22 cellular contexts compared by ENCODE assay signal in genomic region chr2:3468296-3468988, GRCh38. TPM values are rescaled to one million over a fixed set of nuclear protein-coding genes. Genes with fewer than 3 reads are reported as not detected.
DNase-seq lines count a peak whose midpoint lies in the region; ATAC-seq and TF ChIP-seq lines count a peak whose summit lies in the region.
"Had no signal": no experiment of that assay in that cellular context is flagged by ENCODE, and none has a peak within 500 bp of the region (broad histone marks: within the 10 kb centered on the region; RNA-seq: fewer than 3 reads in every experiment).

No MANE protein-coding gene starts in this region.

- H4K20me1 ChIP-seq in hepatocyte (ENCODE audit: insufficient read depth, poor library complexity, severe bottlenecking): no peaks in the 10 kb centered on the region

- H3K9me3 ChIP-seq in BE2C (no peaks in the 10 kb centered on the region), spleen (no peaks in the 10 kb centered on the region), hepatocyte (ENCODE audit: low read depth) (no peaks in the 10 kb centered on the region)
- H3K9me3 ChIP-seq: left lung, mucosa of descending colon, Peyer's patch had no signal

- H3K27me3 ChIP-seq in BE2C (no peaks in the 10 kb centered on the region), spleen (replicated peaks in 1 of 7) (no peaks in the 10 kb centered on the region), hepatocyte (no peaks in the 10 kb centered on the region)
- H3K27me3 ChIP-seq: cardiac muscle cell, left lung, Peyer's patch had no signal

- no peak for ATAC-seq in GM19467 (IDR thresholded peaks at IDR 0.05; ENCODE audit: unreplicated experiment)
- ATAC-seq: activated CD4-positive, alpha-beta T cell treated with anti-CD3 and anti-CD28 coated beads for 36 hours; activated T-cell treated with anti-CD3 and anti-CD28 coated beads, Interleukin-2, amount 50 U/mL, for 72 hours; HCT116; left lung; mucosa of descending colon had no signal

- H3K27me3 Mint-ChIP-seq in glutamatergic neuron (ENCODE audit: unreplicated experiment): peaks cover 5% of the 10 kb centered on the region
- H3K27me3 Mint-ChIP-seq: activated CD4-positive, alpha-beta T cell treated with anti-CD3 and anti-CD28 coated beads for 36 hours; activated naive CD4-positive, alpha-beta T cell treated with anti-CD3 and anti-CD28 coated beads, Interleukin-2, amount 10 ng/mL, durations not matched to agents 7 days and 5 days had no signal

- TF ChIP-seq POLR2A in spleen (IDR thresholded peaks at IDR 0.05): no peak

- peaks cover 16% of the 10 kb centered on the region for H3K9me3 Mint-ChIP-seq in glutamatergic neuron (ENCODE audit: unreplicated experiment)
- H3K9me3 Mint-ChIP-seq: activated naive CD4-positive, alpha-beta T cell treated with anti-CD3 and anti-CD28 coated beads, Interleukin-2, amount 10 ng/mL, durations not matched to agents 7 days and 5 days; activated T-cell treated with anti-CD3 and anti-CD28 coated beads, Interleukin-2, amount 50 U/mL, for 72 hours; CD14-positive monocyte had no signal

- 95 to 99% (median 96%) methylated on average over 28 to 31 of the region's 31 CpGs for WGBS in spleen, 5 donors
- WGBS in hepatocyte (ENCODE audit: low lambda C conversion rate, missing lambda C conversion rate): 95% methylated on average over 31 of the region's 31 CpGs

- peaks cover 8% of the 10 kb centered on the region for H3K36me3 Mint-ChIP-seq in glutamatergic neuron (ENCODE audit: unreplicated experiment)

- peaks cover 27% of the 10 kb centered on the region for H3K4me1 Mint-ChIP-seq in glutamatergic neuron (ENCODE audit: low read depth, unreplicated experiment)
- H3K4me1 Mint-ChIP-seq: activated CD4-positive, alpha-beta T cell treated with anti-CD3 and anti-CD28 coated beads for 36 hours; activated naive CD4-positive, alpha-beta T cell treated with anti-CD3 and anti-CD28 coated beads, Interleukin-2, amount 10 ng/mL, durations not matched to agents 7 days and 5 days; CD14-positive monocyte had no signal

- TF ChIP-seq CTCF in BE2C (IDR thresholded peaks at IDR 0.05; ENCODE audit: low read depth, low read length): no peak
- no peak for TF ChIP-seq CTCF in VCaP (conservative IDR thresholded peaks at IDR 0.05)
- TF ChIP-seq CTCF in glutamatergic neuron (IDR thresholded peaks at IDR 0.05; ENCODE audit: partially characterized antibody, unreplicated experiment): no peak
- no peak for TF ChIP-seq CTCF in spleen (IDR thresholded peaks at IDR 0.05 in 8 of 11, conservative IDR thresholded peaks at IDR 0.05 in 3 of 11)
- TF ChIP-seq CTCF in hepatocyte (IDR thresholded peaks at IDR 0.05; ENCODE audit: poor library complexity): no peak

- H3K4me3 Mint-ChIP-seq in glutamatergic neuron (ENCODE audit: unreplicated experiment): no peak overlapping the region
- H3K4me3 Mint-ChIP-seq: activated CD4-positive, alpha-beta T cell treated with anti-CD3 and anti-CD28 coated beads for 36 hours; activated naive CD4-positive, alpha-beta T cell treated with anti-CD3 and anti-CD28 coated beads, Interleukin-2, amount 10 ng/mL, durations not matched to agents 7 days and 5 days; activated T-cell treated with anti-CD3 and anti-CD28 coated beads, Interleukin-2, amount 50 U/mL, for 72 hours; CD14-positive monocyte had no signal

- no peaks in the 10 kb centered on the region for H3K9me2 ChIP-seq in hepatocyte (replicated peaks; ENCODE audit: insufficient read depth)

- H3K79me2 ChIP-seq in hepatocyte: no peaks in the 10 kb centered on the region

- intact Hi-C loops in spleen (cut with DNase I; ENCODE audit: low total_unique reads): no loop called here

- peak overlapping the region; percentile 26 for H3K27ac Mint-ChIP-seq in glutamatergic neuron (ENCODE audit: unreplicated experiment)
- H3K27ac Mint-ChIP-seq: activated CD4-positive, alpha-beta T cell treated with anti-CD3 and anti-CD28 coated beads for 36 hours; activated naive CD4-positive, alpha-beta T cell treated with anti-CD3 and anti-CD28 coated beads, Interleukin-2, amount 10 ng/mL, durations not matched to agents 7 days and 5 days; activated T-cell treated with anti-CD3 and anti-CD28 coated beads, Interleukin-2, amount 50 U/mL, for 72 hours had no signal

- peak; percentile 5 for DNase-seq in BE2C
- no peak for DNase-seq in glutamatergic neuron
- DNase-seq in spleen: peak; percentile 66
- DNase-seq in DMS 273 (lab: John Stamatoyannopoulos, UW; ENCODE audit: unreplicated experiment): no peak
- DNase-seq in RKO (ENCODE audit: low spot score): no peak
- no peak for DNase-seq in hepatocyte (ENCODE audit: low spot score)
- DNase-seq: activated CD4-positive, alpha-beta T cell treated with anti-CD3 and anti-CD28 coated beads for 36 hours; activated naive CD4-positive, alpha-beta T cell treated with anti-CD3 and anti-CD28 coated beads, Interleukin-2, amount 10 ng/mL, durations not matched to agents 7 days and 5 days; activated T-cell treated with anti-CD3 and anti-CD28 coated beads, Interleukin-2, amount 50 U/mL, for 72 hours; amniotic stem cell; Karpas-422; NCI-H1694 treated with DMSO at 0.1 percent for 48 hours; NCI-H69; Peyer's patch; stimulated activated CD8-positive, alpha-beta memory T cell treated with anti-CD3 and anti-CD28 coated beads, Interleukin-4, amount 100 ng/mL, for 48 hours had no signal

- H3K36me3 ChIP-seq in BE2C: peaks cover 21% of the 10 kb centered on the region
- peaks cover 0 to 100% (median 83%) of the 10 kb centered on the region in 6 donors for H3K36me3 ChIP-seq in spleen
- H3K36me3 ChIP-seq in hepatocyte (replicated peaks; ENCODE audit: insufficient read depth, low read depth): no peaks in the 10 kb centered on the region

- H2AFZ ChIP-seq in hepatocyte: no peak overlapping the region

- H3K4me2 ChIP-seq in hepatocyte: no peak overlapping the region

- H3K27ac ChIP-seq in VCaP (peak overlapping the region; percentile 85), spleen (no peak overlapping the region), hepatocyte (no peak overlapping the region)
- H3K27ac ChIP-seq: cardiac muscle cell, Peyer's patch had no signal

- H3K4me3 ChIP-seq in BE2C (ENCODE audit: low read depth, low read length) (no peak overlapping the region), spleen (no peak overlapping the region), hepatocyte (no peak overlapping the region)
- H3K4me3 ChIP-seq: cardiac muscle cell, left lung, mucosa of descending colon, Peyer's patch had no signal

- H3K4me1 ChIP-seq in BE2C (no peaks in the 10 kb centered on the region), spleen (no peaks in the 10 kb centered on the region), hepatocyte (ENCODE audit: insufficient read depth) (no peaks in the 10 kb centered on the region)
- H3K4me1 ChIP-seq: Peyer's patch had no signal

RNA-seq across cellular contexts. Expression of gene ADI1, which starts 50.9 kb away (rescaled TPM):
- polyA plus RNA-seq in BE2C (2012; ENCODE audit: insufficient read depth, insufficient read length, low read depth): 20.7 TPM
- total RNA-seq in glutamatergic neuron (ENCODE audit: unreplicated experiment): 16.0 TPM
- 100 to 1,000 TPM in 1 of 7 donors, 10 to 100 TPM in 6; 36.5 to 106 (median 55.8) TPM for total RNA-seq in spleen
- polyA plus RNA-seq in spleen: 10 to 100 TPM; 31.8 to 56.0 (median 48.4) TPM
- 97.7 and 106 TPM in 2 replicates for total RNA-seq in hepatocyte
- 154 and 204 TPM in 2 replicates for polyA plus RNA-seq in hepatocyte

Comparison
In these comparisons a context has a peak if more than half of its experiments do, and no peak if none do; other contexts are left out.
1. DNase-seq: peak in BE2C (single experiment) and spleen (single experiment); none in glutamatergic neuron (single experiment), DMS 273 (single experiment), RKO (single experiment) and hepatocyte (single experiment).